11 cellular contexts compared by ENCODE assay signal in genomic region chr6:169494038-169494437, GRCh38.
"Had no signal": no experiment of that assay in that cellular context is flagged by ENCODE, and none has a peak within 500 bp of the region (broad histone marks: within the 10 kb centered on the region; RNA-seq: fewer than 3 reads in every experiment).

No MANE protein-coding gene starts in this region.

- ATAC-seq: GM23338, HCT116 had no signal

- H3K4me3 Mint-ChIP-seq: GM23338, H9, HFFc6 had no signal

- H3K4me3 ChIP-seq: GM23248, GM23338, HAP-1 had no signal

- H3K9me3 ChIP-seq: HAP-1 had no signal

- H3K9me3 Mint-ChIP-seq: GM23338, H9 had no signal

- H2AFZ ChIP-seq: GM23248, GM23338 had no signal

- DNase-seq: GM23248, GOT3, H7, H9, HCEC 1CT, HFFc6 had no signal

- H3K27ac ChIP-seq: GM23248 had no signal

- H3K9ac ChIP-seq: GM23248 had no signal

- H3K4me2 ChIP-seq: GM23338 had no signal

- H3K27ac Mint-ChIP-seq: GM23338, H9, HFFc6 had no signal

- H3K36me3 ChIP-seq: HAP-1 had no signal

- FAIRE-seq: H1, H54 had no signal
